Comparison of ENCODE assay signal across 14 cellular contexts in genomic region chr10:125079091-125079600, GRCh38.
DNase-seq lines count a peak whose midpoint lies in the region; ATAC-seq and TF ChIP-seq lines count a peak whose summit lies in the region.
"Had no signal": no experiment of that assay in that cellular context is flagged by ENCODE, and none has a peak within 500 bp of the region (broad histone marks: within the 10 kb centered on the region; RNA-seq: fewer than 3 reads in every experiment).

No MANE protein-coding gene starts in this region.

- no peak overlapping the region for H3K4me3 ChIP-seq in heart right ventricle
- H3K4me3 ChIP-seq in spleen: no peak overlapping the region
- H3K4me3 ChIP-seq in testis: no peak overlapping the region
- H3K4me3 ChIP-seq: A549 had no signal

- H3K4me1 ChIP-seq in heart right ventricle (peaks cover 16 to 86% (median 41%) of the 10 kb centered on the region in 9 donors), spleen (peaks cover 3 to 47% (median 17%) of the 10 kb centered on the region in 6 donors), testis (peaks cover 20% of the 10 kb centered on the region)

- WGBS in heart right ventricle, 2 donors: 87 to 88% methylated on average over 14 of the region's 14 CpGs
- WGBS in spleen, 5 donors: 93 to 96% (median 95%) methylated on average over 14 of the region's 14 CpGs
- WGBS in testis, 2 donors: 92 to 97% methylated on average over 14 of the region's 14 CpGs

- peaks cover 51 to 80% of the 10 kb centered on the region in 2 donors for H3K36me3 Mint-ChIP-seq in CD14-positive monocyte
- no peaks in the 10 kb centered on the region for H3K36me3 Mint-ChIP-seq in activated T-helper 17 cell treated with anti-CD3 and anti-CD28 coated beads, Interleukin-2, amount 50 U/mL, for 72 hours (ENCODE audit: low read depth)

- peaks cover 2% of the 10 kb centered on the region for H3K4me1 Mint-ChIP-seq in CD14-positive monocyte
- H3K4me1 Mint-ChIP-seq in activated T-helper 17 cell treated with anti-CD3 and anti-CD28 coated beads, Interleukin-2, amount 50 U/mL, for 72 hours: no peaks in the 10 kb centered on the region

- H3K36me3 ChIP-seq in heart right ventricle (peaks cover 0 to 27% (median 0%) of the 10 kb centered on the region in 9 donors), spleen (peaks cover 0 to 18% (median 0%) of the 10 kb centered on the region in 6 donors), testis (ENCODE audit: low read depth, missing control alignments) (no peaks in the 10 kb centered on the region)

- H3K27ac Mint-ChIP-seq in CD14-positive monocyte: peak overlapping the region in 2 of 7 donors; percentile 1 to 58
- no peak overlapping the region for H3K27ac Mint-ChIP-seq in activated T-helper 17 cell treated with anti-CD3 and anti-CD28 coated beads, Interleukin-2, amount 50 U/mL, for 72 hours

- H3K27me3 Mint-ChIP-seq in CD14-positive monocyte (ENCODE audit: low read depth in 3 of 3): no peaks in the 10 kb centered on the region
- peaks cover 5% of the 10 kb centered on the region for H3K27me3 Mint-ChIP-seq in activated T-helper 17 cell treated with anti-CD3 and anti-CD28 coated beads, Interleukin-2, amount 50 U/mL, for 72 hours

- TF ChIP-seq POLR2A in spleen (IDR thresholded peaks at IDR 0.05) (no peak), testis (IDR thresholded peaks at IDR 0.05) (no peak)

- H3K9me3 ChIP-seq in heart right ventricle (no peaks in the 10 kb centered on the region), spleen (no peaks in the 10 kb centered on the region), testis (no peaks in the 10 kb centered on the region)
- H3K9me3 ChIP-seq: A549 had no signal

- H3K27me3 ChIP-seq in heart right ventricle: no peaks in the 10 kb centered on the region
- peaks cover 0 to 52% (median 0%) of the 10 kb centered on the region in 7 donors for H3K27me3 ChIP-seq in spleen (replicated peaks in 1 of 7)
- no peaks in the 10 kb centered on the region for H3K27me3 ChIP-seq in testis

- H3K4me3 Mint-ChIP-seq in CD14-positive monocyte: no peak overlapping the region
- no peak overlapping the region for H3K4me3 Mint-ChIP-seq in activated T-helper 17 cell treated with anti-CD3 and anti-CD28 coated beads, Interleukin-2, amount 50 U/mL, for 72 hours

- TF ChIP-seq CTCF in CD14-positive monocyte (IDR thresholded peaks at IDR 0.05) (no peak), heart right ventricle (IDR thresholded peaks at IDR 0.05) (no peak), spleen (IDR thresholded peaks at IDR 0.05 in 8 of 11, conservative IDR thresholded peaks at IDR 0.05 in 3 of 11) (no peak), testis (IDR thresholded peaks at IDR 0.05) (no peak)

- H3K27ac ChIP-seq in heart right ventricle: peak overlapping the region in 9 of 10 donors; percentile 20 to 73 (median 54)
- H3K27ac ChIP-seq in spleen: no peak overlapping the region
- no peak overlapping the region for H3K27ac ChIP-seq in testis
- H3K27ac ChIP-seq: A549 had no signal

- ATAC-seq in heart right ventricle: peak in 4 of 8 donors; percentile 20 to 80 (median 60)
- ATAC-seq in activated T-helper 17 cell treated with anti-CD3 and anti-CD28 coated beads, Interleukin-2, amount 50 U/mL, for 72 hours (replicated peaks): no peak
- ATAC-seq: A549 had no signal

- no peaks in the 10 kb centered on the region for H3K9me3 Mint-ChIP-seq in CD14-positive monocyte
- no peaks in the 10 kb centered on the region for H3K9me3 Mint-ChIP-seq in activated T-helper 17 cell treated with anti-CD3 and anti-CD28 coated beads, Interleukin-2, amount 50 U/mL, for 72 hours
- H3K9me3 Mint-ChIP-seq: H9 had no signal

- intact Hi-C loops in CD14-positive monocyte (cut with micrococcal nuclease): no loop called here
- intact Hi-C loops in heart right ventricle (cut with DNase I): loop anchor here in 1 of 10 donors (2.0 kb wide), 1 partner anchor 18 kb away; no protein-coding TSS in a partner anchor
- intact Hi-C loops in spleen (cut with DNase I; ENCODE audit: low total_unique reads): no loop called here
- intact Hi-C loops in testis (cut with DNase I; ENCODE audit: low total_unique reads): no loop called here

- DNase-seq in CD14-positive monocyte (ENCODE audit: low spot score) (peak; percentile 6), heart right ventricle (peak in 1 of 2 donors; percentile 57), mucosa of gallbladder (ENCODE audit: low spot score) (peak; percentile 50), spleen (peak; percentile 49), testis (no peak), NCI-H345 treated with DMSO at 0.1 percent for 48 hours (lab: John Stamatoyannopoulos, UW; ENCODE audit: unreplicated experiment) (no peak)
- DNase-seq: H9, NCI-H1417, NCI-H187 treated with DMSO at 0.1 percent for 48 hours, NCI-H446, NCI-H69, SHP77 treated with DMSO at 0.1 percent for 48 hours had no signal

Comparison
In these comparisons a context has a peak if more than half of its experiments do, and no peak if none do; other contexts are left out.
1. DNase-seq: peak in CD14-positive monocyte (single experiment), mucosa of gallbladder (single experiment) and spleen (single experiment); none in testis (single experiment) and NCI-H345 treated with DMSO at 0.1 percent for 48 hours (single experiment).
2. H3K27ac ChIP-seq: peak in heart right ventricle (9 of 10); none in spleen (0 of 8) and testis (0 of 2).